ENCODE assay signal across 1 cellular context in genomic region chr20:62146019-62146755, GRCh38.
TF ChIP-seq lines count a peak whose summit lies in the region.

No MANE protein-coding gene starts in this region.

TF ChIP-seq in K562, 482 proteins besides CTCF, POLR2A, EP300 and RAD21 (continued from another document and continues in another):
- TF ChIP-seq, protein P1, sequence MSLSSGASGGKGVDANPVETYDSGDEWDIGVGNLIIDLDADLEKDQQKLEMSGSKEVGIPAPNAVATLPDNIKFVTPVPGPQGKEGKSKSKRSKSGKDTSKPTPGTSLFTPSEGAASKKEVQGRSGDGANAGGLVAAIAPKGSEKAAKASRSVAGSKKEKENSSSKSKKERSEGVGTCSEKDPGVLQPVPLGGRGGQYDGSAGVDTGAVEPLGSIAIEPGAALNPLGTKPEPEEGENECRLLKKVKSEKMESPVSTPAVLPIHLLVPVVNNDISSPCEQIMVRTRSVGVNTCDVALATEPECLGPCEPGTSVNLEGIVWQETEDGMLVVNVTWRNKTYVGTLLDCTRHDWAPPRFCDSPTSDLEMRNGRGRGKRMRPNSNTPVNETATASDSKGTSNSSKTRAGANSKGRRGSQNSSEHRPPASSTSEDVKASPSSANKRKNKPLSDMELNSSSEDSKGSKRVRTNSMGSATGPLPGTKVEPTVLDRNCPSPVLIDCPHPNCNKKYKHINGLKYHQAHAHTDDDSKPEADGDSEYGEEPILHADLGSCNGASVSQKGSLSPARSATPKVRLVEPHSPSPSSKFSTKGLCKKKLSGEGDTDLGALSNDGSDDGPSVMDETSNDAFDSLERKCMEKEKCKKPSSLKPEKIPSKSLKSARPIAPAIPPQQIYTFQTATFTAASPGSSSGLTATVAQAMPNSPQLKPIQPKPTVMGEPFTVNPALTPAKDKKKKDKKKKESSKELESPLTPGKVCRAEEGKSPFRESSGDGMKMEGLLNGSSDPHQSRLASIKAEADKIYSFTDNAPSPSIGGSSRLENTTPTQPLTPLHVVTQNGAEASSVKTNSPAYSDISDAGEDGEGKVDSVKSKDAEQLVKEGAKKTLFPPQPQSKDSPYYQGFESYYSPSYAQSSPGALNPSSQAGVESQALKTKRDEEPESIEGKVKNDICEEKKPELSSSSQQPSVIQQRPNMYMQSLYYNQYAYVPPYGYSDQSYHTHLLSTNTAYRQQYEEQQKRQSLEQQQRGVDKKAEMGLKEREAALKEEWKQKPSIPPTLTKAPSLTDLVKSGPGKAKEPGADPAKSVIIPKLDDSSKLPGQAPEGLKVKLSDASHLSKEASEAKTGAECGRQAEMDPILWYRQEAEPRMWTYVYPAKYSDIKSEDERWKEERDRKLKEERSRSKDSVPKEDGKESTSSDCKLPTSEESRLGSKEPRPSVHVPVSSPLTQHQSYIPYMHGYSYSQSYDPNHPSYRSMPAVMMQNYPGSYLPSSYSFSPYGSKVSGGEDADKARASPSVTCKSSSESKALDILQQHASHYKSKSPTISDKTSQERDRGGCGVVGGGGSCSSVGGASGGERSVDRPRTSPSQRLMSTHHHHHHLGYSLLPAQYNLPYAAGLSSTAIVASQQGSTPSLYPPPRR (CRISPR knock-in tag; IDR thresholded peaks at IDR 0.05; ENCODE audit: borderline replicate concordance): peak; percentile 68; the same call in 1 of the 2 replicates
- TF ChIP-seq CBFA2T3 (IDR thresholded peaks at IDR 0.05): peak; percentile 85
- TF ChIP-seq DPF2 (IDR thresholded peaks at IDR 0.05): peak; percentile 61
- no peak for TF ChIP-seq ZNF408 (CRISPR knock-in tag; IDR thresholded peaks at IDR 0.05; ENCODE audit: low read depth)
- no peak for TF ChIP-seq LARP7 (IDR thresholded peaks at IDR 0.05)
- 0 out of 2 replicates have a peak, but pooled peaks have one; percentile 75 for TF ChIP-seq MTA3 (IDR thresholded peaks at IDR 0.05; ENCODE audit: borderline replicate concordance)
- TF ChIP-seq FOXJ3 (CRISPR knock-in tag; IDR thresholded peaks at IDR 0.05): no peak
- TF ChIP-seq, protein P2, sequence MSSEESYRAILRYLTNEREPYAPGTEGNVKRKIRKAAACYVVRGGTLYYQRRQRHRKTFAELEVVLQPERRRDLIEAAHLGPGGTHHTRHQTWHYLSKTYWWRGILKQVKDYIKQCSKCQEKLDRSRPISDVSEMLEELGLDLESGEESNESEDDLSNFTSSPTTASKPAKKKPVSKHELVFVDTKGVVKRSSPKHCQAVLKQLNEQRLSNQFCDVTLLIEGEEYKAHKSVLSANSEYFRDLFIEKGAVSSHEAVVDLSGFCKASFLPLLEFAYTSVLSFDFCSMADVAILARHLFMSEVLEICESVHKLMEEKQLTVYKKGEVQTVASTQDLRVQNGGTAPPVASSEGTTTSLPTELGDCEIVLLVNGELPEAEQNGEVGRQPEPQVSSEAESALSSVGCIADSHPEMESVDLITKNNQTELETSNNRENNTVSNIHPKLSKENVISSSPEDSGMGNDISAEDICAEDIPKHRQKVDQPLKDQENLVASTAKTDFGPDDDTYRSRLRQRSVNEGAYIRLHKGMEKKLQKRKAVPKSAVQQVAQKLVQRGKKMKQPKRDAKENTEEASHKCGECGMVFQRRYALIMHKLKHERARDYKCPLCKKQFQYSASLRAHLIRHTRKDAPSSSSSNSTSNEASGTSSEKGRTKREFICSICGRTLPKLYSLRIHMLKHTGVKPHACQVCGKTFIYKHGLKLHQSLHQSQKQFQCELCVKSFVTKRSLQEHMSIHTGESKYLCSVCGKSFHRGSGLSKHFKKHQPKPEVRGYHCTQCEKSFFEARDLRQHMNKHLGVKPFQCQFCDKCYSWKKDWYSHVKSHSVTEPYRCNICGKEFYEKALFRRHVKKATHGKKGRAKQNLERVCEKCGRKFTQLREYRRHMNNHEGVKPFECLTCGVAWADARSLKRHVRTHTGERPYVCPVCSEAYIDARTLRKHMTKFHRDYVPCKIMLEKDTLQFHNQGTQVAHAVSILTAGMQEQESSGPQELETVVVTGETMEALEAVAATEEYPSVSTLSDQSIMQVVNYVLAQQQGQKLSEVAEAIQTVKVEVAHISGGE (CRISPR knock-in tag; IDR thresholded peaks at IDR 0.05): 0 out of 6 replicates have a peak, but pooled peaks of 1 of the 3 experiments have one; percentile 23
- TF ChIP-seq MNT (conservative IDR thresholded peaks at IDR 0.05): peak; percentile 94 to 97
- TF ChIP-seq BACH1 (tag; IDR thresholded peaks at IDR 0.05): no peak
- 0 out of 2 replicates have a peak, but pooled peaks have one; percentile 4 for TF ChIP-seq BCL6 (CRISPR knock-in tag; IDR thresholded peaks at IDR 0.05)
- TF ChIP-seq BHLHE40 (IDR thresholded peaks at IDR 0.05; ENCODE audit: low read length): peak; percentile 99
- TF ChIP-seq, protein P3, sequence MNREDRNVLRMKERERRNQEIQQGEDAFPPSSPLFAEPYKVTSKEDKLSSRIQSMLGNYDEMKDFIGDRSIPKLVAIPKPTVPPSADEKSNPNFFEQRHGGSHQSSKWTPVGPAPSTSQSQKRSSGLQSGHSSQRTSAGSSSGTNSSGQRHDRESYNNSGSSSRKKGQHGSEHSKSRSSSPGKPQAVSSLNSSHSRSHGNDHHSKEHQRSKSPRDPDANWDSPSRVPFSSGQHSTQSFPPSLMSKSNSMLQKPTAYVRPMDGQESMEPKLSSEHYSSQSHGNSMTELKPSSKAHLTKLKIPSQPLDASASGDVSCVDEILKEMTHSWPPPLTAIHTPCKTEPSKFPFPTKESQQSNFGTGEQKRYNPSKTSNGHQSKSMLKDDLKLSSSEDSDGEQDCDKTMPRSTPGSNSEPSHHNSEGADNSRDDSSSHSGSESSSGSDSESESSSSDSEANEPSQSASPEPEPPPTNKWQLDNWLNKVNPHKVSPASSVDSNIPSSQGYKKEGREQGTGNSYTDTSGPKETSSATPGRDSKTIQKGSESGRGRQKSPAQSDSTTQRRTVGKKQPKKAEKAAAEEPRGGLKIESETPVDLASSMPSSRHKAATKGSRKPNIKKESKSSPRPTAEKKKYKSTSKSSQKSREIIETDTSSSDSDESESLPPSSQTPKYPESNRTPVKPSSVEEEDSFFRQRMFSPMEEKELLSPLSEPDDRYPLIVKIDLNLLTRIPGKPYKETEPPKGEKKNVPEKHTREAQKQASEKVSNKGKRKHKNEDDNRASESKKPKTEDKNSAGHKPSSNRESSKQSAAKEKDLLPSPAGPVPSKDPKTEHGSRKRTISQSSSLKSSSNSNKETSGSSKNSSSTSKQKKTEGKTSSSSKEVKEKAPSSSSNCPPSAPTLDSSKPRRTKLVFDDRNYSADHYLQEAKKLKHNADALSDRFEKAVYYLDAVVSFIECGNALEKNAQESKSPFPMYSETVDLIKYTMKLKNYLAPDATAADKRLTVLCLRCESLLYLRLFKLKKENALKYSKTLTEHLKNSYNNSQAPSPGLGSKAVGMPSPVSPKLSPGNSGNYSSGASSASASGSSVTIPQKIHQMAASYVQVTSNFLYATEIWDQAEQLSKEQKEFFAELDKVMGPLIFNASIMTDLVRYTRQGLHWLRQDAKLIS (CRISPR knock-in tag; IDR thresholded peaks at IDR 0.05): peak; percentile 81; the same call in 1 of the 2 replicates
- TF ChIP-seq ZNF644 (tag; IDR thresholded peaks at IDR 0.05; ENCODE audit: low read depth): peak; percentile 84; the same call in 1 of the 2 replicates
- peak; percentile 83 for TF ChIP-seq CREM (IDR thresholded peaks at IDR 0.05; ENCODE audit: low read depth)
- peak; percentile 86 for TF ChIP-seq NR2C2 (CRISPR knock-in tag; IDR thresholded peaks at IDR 0.05)
- no peak; the same call in 1 of the 2 replicates for TF ChIP-seq NR2C2 (tag; IDR thresholded peaks at IDR 0.05)
- TF ChIP-seq KLF10 (CRISPR knock-in tag; IDR thresholded peaks at IDR 0.05): no peak
- TF ChIP-seq, protein P4, sequence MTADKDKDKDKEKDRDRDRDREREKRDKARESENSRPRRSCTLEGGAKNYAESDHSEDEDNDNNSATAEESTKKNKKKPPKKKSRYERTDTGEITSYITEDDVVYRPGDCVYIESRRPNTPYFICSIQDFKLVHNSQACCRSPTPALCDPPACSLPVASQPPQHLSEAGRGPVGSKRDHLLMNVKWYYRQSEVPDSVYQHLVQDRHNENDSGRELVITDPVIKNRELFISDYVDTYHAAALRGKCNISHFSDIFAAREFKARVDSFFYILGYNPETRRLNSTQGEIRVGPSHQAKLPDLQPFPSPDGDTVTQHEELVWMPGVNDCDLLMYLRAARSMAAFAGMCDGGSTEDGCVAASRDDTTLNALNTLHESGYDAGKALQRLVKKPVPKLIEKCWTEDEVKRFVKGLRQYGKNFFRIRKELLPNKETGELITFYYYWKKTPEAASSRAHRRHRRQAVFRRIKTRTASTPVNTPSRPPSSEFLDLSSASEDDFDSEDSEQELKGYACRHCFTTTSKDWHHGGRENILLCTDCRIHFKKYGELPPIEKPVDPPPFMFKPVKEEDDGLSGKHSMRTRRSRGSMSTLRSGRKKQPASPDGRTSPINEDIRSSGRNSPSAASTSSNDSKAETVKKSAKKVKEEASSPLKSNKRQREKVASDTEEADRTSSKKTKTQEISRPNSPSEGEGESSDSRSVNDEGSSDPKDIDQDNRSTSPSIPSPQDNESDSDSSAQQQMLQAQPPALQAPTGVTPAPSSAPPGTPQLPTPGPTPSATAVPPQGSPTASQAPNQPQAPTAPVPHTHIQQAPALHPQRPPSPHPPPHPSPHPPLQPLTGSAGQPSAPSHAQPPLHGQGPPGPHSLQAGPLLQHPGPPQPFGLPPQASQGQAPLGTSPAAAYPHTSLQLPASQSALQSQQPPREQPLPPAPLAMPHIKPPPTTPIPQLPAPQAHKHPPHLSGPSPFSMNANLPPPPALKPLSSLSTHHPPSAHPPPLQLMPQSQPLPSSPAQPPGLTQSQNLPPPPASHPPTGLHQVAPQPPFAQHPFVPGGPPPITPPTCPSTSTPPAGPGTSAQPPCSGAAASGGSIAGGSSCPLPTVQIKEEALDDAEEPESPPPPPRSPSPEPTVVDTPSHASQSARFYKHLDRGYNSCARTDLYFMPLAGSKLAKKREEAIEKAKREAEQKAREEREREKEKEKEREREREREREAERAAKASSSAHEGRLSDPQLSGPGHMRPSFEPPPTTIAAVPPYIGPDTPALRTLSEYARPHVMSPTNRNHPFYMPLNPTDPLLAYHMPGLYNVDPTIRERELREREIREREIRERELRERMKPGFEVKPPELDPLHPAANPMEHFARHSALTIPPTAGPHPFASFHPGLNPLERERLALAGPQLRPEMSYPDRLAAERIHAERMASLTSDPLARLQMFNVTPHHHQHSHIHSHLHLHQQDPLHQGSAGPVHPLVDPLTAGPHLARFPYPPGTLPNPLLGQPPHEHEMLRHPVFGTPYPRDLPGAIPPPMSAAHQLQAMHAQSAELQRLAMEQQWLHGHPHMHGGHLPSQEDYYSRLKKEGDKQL (CRISPR knock-in tag; IDR thresholded peaks at IDR 0.05; ENCODE audit: borderline replicate concordance): 0 out of 2 replicates have a peak, but pooled peaks have one; percentile 88
- no peak for TF ChIP-seq ZNF12 (CRISPR knock-in tag; IDR thresholded peaks at IDR 0.05)
- no peak for TF ChIP-seq ATF1 (CRISPR knock-in tag; IDR thresholded peaks at IDR 0.05)
- peak; percentile 87 for TF ChIP-seq ATF1 (tag; IDR thresholded peaks at IDR 0.05)
- TF ChIP-seq, protein P5, sequence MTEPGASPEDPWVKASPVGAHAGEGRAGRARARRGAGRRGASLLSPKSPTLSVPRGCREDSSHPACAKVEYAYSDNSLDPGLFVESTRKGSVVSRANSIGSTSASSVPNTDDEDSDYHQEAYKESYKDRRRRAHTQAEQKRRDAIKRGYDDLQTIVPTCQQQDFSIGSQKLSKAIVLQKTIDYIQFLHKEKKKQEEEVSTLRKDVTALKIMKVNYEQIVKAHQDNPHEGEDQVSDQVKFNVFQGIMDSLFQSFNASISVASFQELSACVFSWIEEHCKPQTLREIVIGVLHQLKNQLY (CRISPR knock-in tag; conservative IDR thresholded peaks at IDR 0.05): peak in 1 of 2 experiments; percentile 84; a peak in 1 of 4 replicates
- TF ChIP-seq SP1 (CRISPR knock-in tag; IDR thresholded peaks at IDR 0.05): peak; percentile 92
- peak; percentile 78 for TF ChIP-seq ZEB2 (IDR thresholded peaks at IDR 0.05)
- TF ChIP-seq ZNF282 (CRISPR knock-in tag; IDR thresholded peaks at IDR 0.05): no peak
- no peak for TF ChIP-seq RUNX1 (IDR thresholded peaks at IDR 0.05; ENCODE audit: low read depth)
- TF ChIP-seq ZNF347 (CRISPR knock-in tag; IDR thresholded peaks at IDR 0.05; ENCODE audit: low read depth): no peak
- TF ChIP-seq ZFP1 (CRISPR knock-in tag; IDR thresholded peaks at IDR 0.05): no peak
- TF ChIP-seq ASH1L (IDR thresholded peaks at IDR 0.05; ENCODE audit: borderline replicate concordance, low read depth, partially characterized antibody): peak; percentile 46
- peak; percentile 91 to 94 for TF ChIP-seq E2F6 (IDR thresholded peaks at IDR 0.05; ENCODE audit: borderline replicate concordance in 1 of 2, extremely low read depth in 1 of 2, insufficient read depth in 1 of 2, insufficient read length in 1 of 2, low read depth in 1 of 2, low read length in 1 of 2, poor library complexity in 1 of 2, severe bottlenecking in 1 of 2)
- TF ChIP-seq PTRF (tag; IDR thresholded peaks at IDR 0.05): no peak
- TF ChIP-seq FOXJ2 (tag; IDR thresholded peaks at IDR 0.05): 0 out of 2 replicates have a peak, but pooled peaks have one; percentile 69
- TF ChIP-seq ARNT (IDR thresholded peaks at IDR 0.05): 0 out of 4 replicates have a peak, but pooled peaks of 1 of the 2 experiments have one; percentile 36
- peak; percentile 91 for TF ChIP-seq DMBX1 (CRISPR knock-in tag; IDR thresholded peaks at IDR 0.05; ENCODE audit: borderline replicate concordance)
- TF ChIP-seq NCOR1 (IDR thresholded peaks at IDR 0.05): peak; percentile 62
- TF ChIP-seq ARID1B (IDR thresholded peaks at IDR 0.05): peak; percentile 67
- TF ChIP-seq ZNF232 (CRISPR knock-in tag; IDR thresholded peaks at IDR 0.05): peak; percentile 59; the same call in 1 of the 2 replicates
- TF ChIP-seq ZNF589 (CRISPR knock-in tag; IDR thresholded peaks at IDR 0.05; ENCODE audit: low read depth): peak; percentile 85
- TF ChIP-seq FOXK2 (conservative IDR thresholded peaks at IDR 0.05 in 1 of 2, IDR thresholded peaks at IDR 0.05 in 1 of 2; ENCODE audit: low read depth in 2 of 2): peak; percentile 84 to 92; a peak in 3 of 4 replicates
- TF ChIP-seq BCOR (IDR thresholded peaks at IDR 0.05): peak; percentile 75
- TF ChIP-seq NFE2 (IDR thresholded peaks at IDR 0.05; ENCODE audit: low read depth): no peak
- no peak for TF ChIP-seq ZNF165 (CRISPR knock-in tag; IDR thresholded peaks at IDR 0.05; ENCODE audit: borderline replicate concordance)
